ENCODE assay signal across 8 cellular contexts in the genomic region with DNA sequence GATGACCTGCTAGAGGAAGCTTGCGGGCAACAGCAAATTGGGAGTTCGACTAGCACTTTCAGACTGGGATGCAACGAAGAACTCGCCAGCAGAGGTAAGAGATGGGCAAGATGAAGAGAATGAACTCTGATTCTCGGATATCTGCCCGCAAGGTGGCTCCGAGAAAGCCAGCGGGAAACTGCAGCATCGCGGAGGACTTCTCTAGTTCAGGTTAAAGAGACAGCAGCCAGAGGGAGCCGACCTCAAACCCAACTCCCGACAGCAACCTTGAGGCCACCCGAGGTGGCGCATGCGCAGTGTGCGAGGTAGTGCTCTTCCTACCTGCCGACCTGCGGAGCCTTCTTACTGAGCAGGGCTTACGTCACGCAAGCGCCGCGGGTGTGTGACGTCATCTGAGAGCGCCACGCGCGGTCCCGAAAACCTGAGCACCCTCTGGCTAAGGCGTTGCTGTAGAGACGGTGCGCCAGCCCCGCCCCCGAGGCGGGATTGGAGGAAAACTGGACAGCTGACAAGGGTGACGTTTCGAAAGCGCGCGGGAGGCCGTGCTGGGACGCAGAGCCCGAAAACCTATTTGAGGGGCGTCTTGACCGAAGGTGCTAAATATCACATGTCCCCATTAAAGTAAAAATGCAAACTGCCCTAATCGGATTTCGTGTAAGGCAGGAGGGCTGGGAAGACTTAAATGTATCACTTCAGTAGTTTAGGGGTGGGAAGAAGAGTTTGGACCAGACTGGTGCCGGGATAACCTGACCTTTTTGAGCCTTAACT.
A peak's percentile ranks its signal among the peaks of the same experiment; 100 is the strongest.
DNase-seq lines count a peak whose midpoint lies in the region; ATAC-seq and TF ChIP-seq lines count a peak whose summit lies in the region.

No MANE protein-coding gene starts in this region.

- peak overlapping the region; percentile 85 to 97 for H3K27ac Mint-ChIP-seq in activated naive CD4-positive, alpha-beta T cell treated with anti-CD3 and anti-CD28 coated beads, Interleukin-2, amount 50 U/mL, for 72 hours

- TF ChIP-seq CTCF in SK-N-SH (IDR thresholded peaks at IDR 0.05), result 0 out of 2 replicates have a peak, but pooled peaks have one; percentile 19
- no peak for TF ChIP-seq CTCF in suprapubic skin (IDR thresholded peaks at IDR 0.05)

- H3K4me1 ChIP-seq in SK-N-SH (ENCODE audit: control insufficient read depth in 1 of 2, insufficient read depth in 2 of 2, low read depth in 1 of 2, low read length in 1 of 2) (peaks cover 4 to 7% of the 10 kb centered on the region in 2 experiments; a peak in 1 of 4 replicates), suprapubic skin (peaks cover 15% of the 10 kb centered on the region)

- H3K4me2 ChIP-seq in SK-N-SH, result peak overlapping the region; percentile 70

- no peaks in the 10 kb centered on the region for H3K9me3 Mint-ChIP-seq in activated naive CD4-positive, alpha-beta T cell treated with anti-CD3 and anti-CD28 coated beads, Interleukin-2, amount 50 U/mL, for 72 hours

- POLR2A ChIA-PET in SK-N-SH (lab: Yijun Ruan, JAX), result interaction anchor here (1.3 kb wide), 1 partner anchor 147 kb away, joined by 3 read pairs; no protein-coding TSS in a partner anchor

- ATAC-seq in HG02588 (IDR thresholded peaks at IDR 0.05; ENCODE audit: unreplicated experiment), result peak; percentile 74
- ATAC-seq in activated naive CD4-positive, alpha-beta T cell treated with anti-CD3 and anti-CD28 coated beads, Interleukin-2, amount 50 U/mL, for 72 hours, result peak; percentile 91 to 95

- no peaks in the 10 kb centered on the region for H3K9me2 ChIP-seq in SK-N-SH

- H3K36me3 Mint-ChIP-seq in activated naive CD4-positive, alpha-beta T cell treated with anti-CD3 and anti-CD28 coated beads, Interleukin-2, amount 50 U/mL, for 72 hours, result no peaks in the 10 kb centered on the region

- H3K36me3 ChIP-seq in SK-N-SH (replicated peaks in 1 of 2; ENCODE audit: control insufficient read depth in 1 of 2, insufficient read depth in 2 of 2, low read length in 1 of 2), result no peaks in the 10 kb centered on the region
- no peaks in the 10 kb centered on the region for H3K36me3 ChIP-seq in suprapubic skin

- TF ChIP-seq RAD21 in SK-N-SH (IDR thresholded peaks at IDR 0.05; ENCODE audit: low read length), result peak; percentile 14; the same call in 1 of the 2 replicates

- H4K20me1 ChIP-seq in SK-N-SH (ENCODE audit: insufficient read depth), result no peaks in the 10 kb centered on the region

- H3K4me3 ChIP-seq in GM08714 (ENCODE audit: low read length), result peak overlapping the region; percentile 72
- H3K4me3 ChIP-seq in SK-N-SH (ENCODE audit: low read depth in 2 of 2, low read length in 1 of 2), result peak overlapping the region; percentile 67 to 70
- peak overlapping the region; percentile 59 for H3K4me3 ChIP-seq in suprapubic skin

- TF ChIP-seq EP300 in SK-N-SH (IDR thresholded peaks at IDR 0.05; ENCODE audit: borderline replicate concordance in 1 of 2, low read depth in 1 of 2, low read length in 1 of 2) (no peak), suprapubic skin (IDR thresholded peaks at IDR 0.05) (no peak)

- no peaks in the 10 kb centered on the region for H3K79me2 ChIP-seq in SK-N-SH (ENCODE audit: insufficient read depth)

- 5% methylated on average over 23 of the region's 48 CpGs for WGBS in SK-N-SH (ENCODE audit: low lambda C conversion rate)
- WGBS in suprapubic skin, result 4% methylated on average over 37 of the region's 48 CpGs

- peak overlapping the region; percentile 60 to 82; a peak in 3 of 4 replicates for H3K27ac ChIP-seq in SK-N-SH (ENCODE audit: low read depth in 2 of 2, low read length in 1 of 2)
- H3K27ac ChIP-seq in suprapubic skin, result peak overlapping the region; percentile 80

- peak overlapping the region; percentile 66 for H3K9ac ChIP-seq in SK-N-SH

- H3F3A ChIP-seq in SK-N-SH (replicated peaks; ENCODE audit: insufficient read depth), result no peaks in the 10 kb centered on the region

- DNase-seq in NCI-H1092 (lab: John Stamatoyannopoulos, UW), result peak; percentile 100
- DNase-seq in SK-N-SH, result peak; percentile 96
- DNase-seq in activated naive CD4-positive, alpha-beta T cell treated with anti-CD3 and anti-CD28 coated beads, Interleukin-2, amount 50 U/mL, for 72 hours (ENCODE audit: low spot score in 2 of 2), result peak; percentile 99 to 100
- DNase-seq in glomerular endothelial cell (ENCODE audit: extremely low read depth, low read depth, low spot score), result peak; percentile 89
- DNase-seq in nucleus accumbens (lab: John Stamatoyannopoulos, UW), result peak; percentile 90 to 100 (median 97)
- DNase-seq in suprapubic skin (ENCODE audit: low spot score in 2 of 2), result peak; percentile 99

- CTCF ChIA-PET in SK-N-SH (lab: Yijun Ruan, JAX), result interaction anchor here (0.6 to 1.9 kb wide), 7 partner anchors 10 to 163 kb away, joined by 3 to 5 read pairs (median 3); no protein-coding TSS in a partner anchor

- H3K9me3 ChIP-seq in SK-N-SH, result no peaks in the 10 kb centered on the region
- H3K9me3 ChIP-seq in suprapubic skin, result no peaks in the 10 kb centered on the region

- peak in 1 of 2 donors; percentile 33 for TF ChIP-seq POLR2A in suprapubic skin (IDR thresholded peaks at IDR 0.05)

- H3K27me3 ChIP-seq in SK-N-SH (ENCODE audit: insufficient read depth) (no peaks in the 10 kb centered on the region), suprapubic skin (no peaks in the 10 kb centered on the region)

- H2AFZ ChIP-seq in SK-N-SH (ENCODE audit: low read depth), result peak overlapping the region; percentile 99

TF ChIP-seq in SK-N-SH, 30 proteins besides CTCF, POLR2A, EP300 and RAD21 (continues in another document):
- TF ChIP-seq, protein P1, sequence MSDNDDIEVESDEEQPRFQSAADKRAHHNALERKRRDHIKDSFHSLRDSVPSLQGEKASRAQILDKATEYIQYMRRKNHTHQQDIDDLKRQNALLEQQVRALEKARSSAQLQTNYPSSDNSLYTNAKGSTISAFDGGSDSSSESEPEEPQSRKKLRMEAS (IDR thresholded peaks at IDR 0.05; ENCODE audit: low read depth), result peak; percentile 79; the same call in 1 of the 2 replicates
- TF ChIP-seq MXI1 (IDR thresholded peaks at IDR 0.05; ENCODE audit: low read depth, low read length) (peak; percentile 87), TEAD4 (IDR thresholded peaks at IDR 0.05; ENCODE audit: borderline replicate concordance, insufficient read depth) (no peak), GATA2 (CRISPR knock-in tag; IDR thresholded peaks at IDR 0.05) (no peak), RFX5 (IDR thresholded peaks at IDR 0.05; ENCODE audit: low read length) (no peak), FOSL2 (IDR thresholded peaks at IDR 0.05; ENCODE audit: borderline replicate concordance, low read depth) (no peak), EZH2phosphoT487 (IDR thresholded peaks at IDR 0.05; ENCODE audit: borderline replicate concordance, low read depth) (no peak), ELF1 (IDR thresholded peaks at IDR 0.05) (peak; percentile 60), NFIC (IDR thresholded peaks at IDR 0.05; ENCODE audit: borderline replicate concordance) (no peak), RXRA (IDR thresholded peaks at IDR 0.05; ENCODE audit: borderline replicate concordance, low read depth) (no peak), NRF1 (IDR thresholded peaks at IDR 0.05; ENCODE audit: low read depth, low read length) (peak; percentile 87), MEF2A (IDR thresholded peaks at IDR 0.05; ENCODE audit: borderline replicate concordance, low read depth) (no peak), RCOR1 (IDR thresholded peaks at IDR 0.05; ENCODE audit: low read length) (no peak; the same call in none of the 2 replicates), GABPA (IDR thresholded peaks at IDR 0.05; ENCODE audit: low read depth) (no peak)
- TF ChIP-seq, protein P2, sequence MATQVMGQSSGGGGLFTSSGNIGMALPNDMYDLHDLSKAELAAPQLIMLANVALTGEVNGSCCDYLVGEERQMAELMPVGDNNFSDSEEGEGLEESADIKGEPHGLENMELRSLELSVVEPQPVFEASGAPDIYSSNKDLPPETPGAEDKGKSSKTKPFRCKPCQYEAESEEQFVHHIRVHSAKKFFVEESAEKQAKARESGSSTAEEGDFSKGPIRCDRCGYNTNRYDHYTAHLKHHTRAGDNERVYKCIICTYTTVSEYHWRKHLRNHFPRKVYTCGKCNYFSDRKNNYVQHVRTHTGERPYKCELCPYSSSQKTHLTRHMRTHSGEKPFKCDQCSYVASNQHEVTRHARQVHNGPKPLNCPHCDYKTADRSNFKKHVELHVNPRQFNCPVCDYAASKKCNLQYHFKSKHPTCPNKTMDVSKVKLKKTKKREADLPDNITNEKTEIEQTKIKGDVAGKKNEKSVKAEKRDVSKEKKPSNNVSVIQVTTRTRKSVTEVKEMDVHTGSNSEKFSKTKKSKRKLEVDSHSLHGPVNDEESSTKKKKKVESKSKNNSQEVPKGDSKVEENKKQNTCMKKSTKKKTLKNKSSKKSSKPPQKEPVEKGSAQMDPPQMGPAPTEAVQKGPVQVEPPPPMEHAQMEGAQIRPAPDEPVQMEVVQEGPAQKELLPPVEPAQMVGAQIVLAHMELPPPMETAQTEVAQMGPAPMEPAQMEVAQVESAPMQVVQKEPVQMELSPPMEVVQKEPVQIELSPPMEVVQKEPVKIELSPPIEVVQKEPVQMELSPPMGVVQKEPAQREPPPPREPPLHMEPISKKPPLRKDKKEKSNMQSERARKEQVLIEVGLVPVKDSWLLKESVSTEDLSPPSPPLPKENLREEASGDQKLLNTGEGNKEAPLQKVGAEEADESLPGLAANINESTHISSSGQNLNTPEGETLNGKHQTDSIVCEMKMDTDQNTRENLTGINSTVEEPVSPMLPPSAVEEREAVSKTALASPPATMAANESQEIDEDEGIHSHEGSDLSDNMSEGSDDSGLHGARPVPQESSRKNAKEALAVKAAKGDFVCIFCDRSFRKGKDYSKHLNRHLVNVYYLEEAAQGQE (IDR thresholded peaks at IDR 0.05; ENCODE audit: low read depth, low read length), result 0 out of 2 replicates have a peak, but pooled peaks have one; percentile 1
- TF ChIP-seq, protein P3, sequence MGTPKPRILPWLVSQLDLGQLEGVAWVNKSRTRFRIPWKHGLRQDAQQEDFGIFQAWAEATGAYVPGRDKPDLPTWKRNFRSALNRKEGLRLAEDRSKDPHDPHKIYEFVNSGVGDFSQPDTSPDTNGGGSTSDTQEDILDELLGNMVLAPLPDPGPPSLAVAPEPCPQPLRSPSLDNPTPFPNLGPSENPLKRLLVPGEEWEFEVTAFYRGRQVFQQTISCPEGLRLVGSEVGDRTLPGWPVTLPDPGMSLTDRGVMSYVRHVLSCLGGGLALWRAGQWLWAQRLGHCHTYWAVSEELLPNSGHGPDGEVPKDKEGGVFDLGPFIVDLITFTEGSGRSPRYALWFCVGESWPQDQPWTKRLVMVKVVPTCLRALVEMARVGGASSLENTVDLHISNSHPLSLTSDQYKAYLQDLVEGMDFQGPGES (IDR thresholded peaks at IDR 0.05; ENCODE audit: low read depth, low read length), result no peak
- TF ChIP-seq, protein P4, sequence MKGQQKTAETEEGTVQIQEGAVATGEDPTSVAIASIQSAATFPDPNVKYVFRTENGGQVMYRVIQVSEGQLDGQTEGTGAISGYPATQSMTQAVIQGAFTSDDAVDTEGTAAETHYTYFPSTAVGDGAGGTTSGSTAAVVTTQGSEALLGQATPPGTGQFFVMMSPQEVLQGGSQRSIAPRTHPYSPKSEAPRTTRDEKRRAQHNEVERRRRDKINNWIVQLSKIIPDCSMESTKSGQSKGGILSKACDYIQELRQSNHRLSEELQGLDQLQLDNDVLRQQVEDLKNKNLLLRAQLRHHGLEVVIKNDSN (IDR thresholded peaks at IDR 0.05; ENCODE audit: borderline replicate concordance, low read depth), result peak; percentile 93

Comparison
In these comparisons a context has a peak if more than half of its experiments do, and no peak if none do; other contexts are left out.
1. Peak in every context shown above with its lines: DNase-seq, ATAC-seq, H3K4me3 ChIP-seq and H3K27ac ChIP-seq.